ENCODE assay signal across 2 cellular contexts in genomic region chr7:151838072-151838471, GRCh38.
TF ChIP-seq lines count a peak whose summit lies in the region.

No MANE protein-coding gene starts in this region.

TF ChIP-seq in GM23338, 12 proteins besides CTCF, POLR2A, EP300 and RAD21:
- TF ChIP-seq ZNF462 (CRISPR knock-in tag; IDR thresholded peaks at IDR 0.05) (no peak), POLR2AphosphoS5 (IDR thresholded peaks at IDR 0.05; ENCODE audit: low read depth) (no peak), JUNB (IDR thresholded peaks at IDR 0.05; ENCODE audit: unreplicated experiment) (no peak)

TF ChIP-seq in WTC11, 78 proteins besides CTCF, POLR2A, EP300 and RAD21 (continued from another document):
- TF ChIP-seq ZNF281 (CRISPR knock-in tag; IDR thresholded peaks at IDR 0.05) (no peak), ELF4 (CRISPR knock-in tag; IDR thresholded peaks at IDR 0.05; ENCODE audit: low read depth) (no peak), ZBTB21 (CRISPR knock-in tag; IDR thresholded peaks at IDR 0.05; ENCODE audit: borderline replicate concordance) (no peak), USF2 (CRISPR knock-in tag; IDR thresholded peaks at IDR 0.05) (no peak), NFYB (CRISPR knock-in tag; conservative IDR thresholded peaks at IDR 0.05; ENCODE audit: low read depth) (no peak)
TF ChIP-seq in WTC11: peak in this region for 0.
